In genomic region chr16:87365021-87365713, GRCh38 we compare ENCODE assay signal across 12 cellular contexts.
"Had no signal": no experiment of that assay in that cellular context is flagged by ENCODE, and none has a peak within 500 bp of the region (broad histone marks: within the 10 kb centered on the region; RNA-seq: fewer than 3 reads in every experiment).

No MANE protein-coding gene starts in this region.

- H3K4me3 Mint-ChIP-seq: activated B cell treated with CpG ODN at 0.5 μM for 24 hours; activated T-helper 1 cell treated with anti-CD3 and anti-CD28 coated beads, Interleukin-12 subunit alpha, Interleukin-12 subunit beta, Interleukin-2, Interleukin-4 antibody, amounts not matched to agents 30 ng/mL and 10 ng/mL and 1 ng/mL, durations not matched to agents 14 hours and 24 hours and 36 hours; nephron progenitor cell had no signal

- ATAC-seq: esophagus mucosa, left colon, mucosa of descending colon had no signal

- H3K9me3 Mint-ChIP-seq: activated B cell treated with CpG ODN at 0.5 μM for 24 hours; activated T-helper 1 cell treated with anti-CD3 and anti-CD28 coated beads, Interleukin-12 subunit alpha, Interleukin-12 subunit beta, Interleukin-2, Interleukin-4 antibody, amounts not matched to agents 30 ng/mL and 10 ng/mL and 1 ng/mL, durations not matched to agents 14 hours and 24 hours and 36 hours; nephron progenitor cell; T-helper 1 cell treated with Interleukin-12 subunit alpha and Interleukin-12 subunit beta and Interleukin-4 antibody, amounts not matched to agents 30 μg/mL and 1 μg/mL, for 36 hours had no signal

- H3K4me3 ChIP-seq: mucosa of descending colon, tibial nerve had no signal

- H3K27ac ChIP-seq: brain microvascular endothelial cell, tibial nerve had no signal

- DNase-seq: activated B cell treated with CpG ODN at 0.5 μM for 24 hours; activated CD4-positive, alpha-beta T cell treated with anti-CD3 and anti-CD28 coated beads, Interleukin-2, amount 50 U/mL, for 4 hours; activated CD8-positive, alpha-beta memory T cell treated with anti-CD3 and anti-CD28 coated beads, Interleukin-2, amount 50 U/mL, for 4 hours; activated naive CD4-positive, alpha-beta T cell treated with anti-CD3 and anti-CD28 coated beads, Interleukin-2, amount 50 U/mL, for 16 hours; brain microvascular endothelial cell; left colon; nephron progenitor cell had no signal

- H3K27me3 Mint-ChIP-seq: activated B cell treated with CpG ODN at 0.5 μM for 24 hours had no signal

- H3K9me3 ChIP-seq: mucosa of descending colon, tibial nerve had no signal

- H3K27me3 ChIP-seq: brain microvascular endothelial cell, tibial nerve had no signal

- H3K27ac Mint-ChIP-seq: activated B cell treated with CpG ODN at 0.5 μM for 24 hours had no signal
